In the genomic region with DNA sequence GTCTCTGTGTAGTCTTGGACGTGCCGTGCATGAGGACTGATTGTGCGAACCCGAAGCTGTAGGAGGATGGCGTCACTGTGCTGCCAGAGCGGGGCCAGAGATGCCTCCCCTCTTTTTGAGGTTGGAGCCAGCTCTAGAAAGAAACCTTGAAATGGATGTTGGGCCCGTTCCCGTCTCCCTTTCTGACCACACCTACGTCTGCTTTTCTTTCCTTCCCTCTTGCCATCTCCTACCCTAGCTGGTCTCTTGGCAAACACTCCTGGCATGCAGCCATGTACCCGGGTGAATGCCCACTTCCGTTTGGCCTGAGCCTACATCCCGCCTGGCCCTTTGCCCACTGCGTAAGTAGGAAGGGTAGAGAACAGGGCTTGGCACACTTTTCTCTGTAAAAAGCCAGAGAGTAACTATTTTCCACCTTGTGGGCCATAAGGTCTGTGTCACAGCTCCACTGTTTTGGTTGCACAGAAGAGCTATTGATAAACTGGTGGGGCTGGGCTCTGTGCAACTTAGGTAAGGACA, we compare ENCODE assay signal across 10 cellular contexts. TPM values are rescaled to one million over a fixed set of nuclear protein-coding genes. Genes with fewer than 3 reads are reported as not detected.
A peak's percentile ranks its signal among the peaks of the same experiment; 100 is the strongest.
DNase-seq lines count a peak whose midpoint lies in the region; ATAC-seq, FAIRE-seq and TF ChIP-seq lines count a peak whose summit lies in the region.
"Had no signal": no experiment of that assay in that cellular context is flagged by ENCODE, and none has a peak within 500 bp of the region (broad histone marks: within the 10 kb centered on the region; RNA-seq: fewer than 3 reads in every experiment).

No MANE protein-coding gene starts in this region.

- CTCF ChIA-PET in mammary epithelial cell (lab: Charles Lee; ENCODE audit: low non-redundant PET), result no interaction called here
- CTCF ChIA-PET in HepG2 (lab: Yijun Ruan, JAX; ENCODE audit: low intra/inter-chr PET ratio, low total read pairs), result no interaction called here

- no peaks in the 10 kb centered on the region for H3K9me3 ChIP-seq in mammary epithelial cell (replicated peaks; ENCODE audit: insufficient read depth, low read length)
- H3K9me3 ChIP-seq in HepG2 (ENCODE audit: low read length), result no peaks in the 10 kb centered on the region
- H3K9me3 ChIP-seq in thyroid gland, result no peaks in the 10 kb centered on the region

- H3K4me1 ChIP-seq in mammary epithelial cell (ENCODE audit: insufficient read depth, low read length) (peaks cover 22% of the 10 kb centered on the region), HepG2 (ENCODE audit: insufficient read depth, low read length) (peaks cover 97% of the 10 kb centered on the region), thyroid gland (peaks cover 26 to 39% of the 10 kb centered on the region in 2 donors)

- H3K4me2 ChIP-seq in mammary epithelial cell (ENCODE audit: insufficient read depth, low read depth, low read length) (peak overlapping the region; percentile 63), HepG2 (ENCODE audit: low read depth, low read length) (no peak overlapping the region)

- DNase-seq in NCI-H1105 treated with DMSO at 0.1 percent for 48 hours (lab: John Stamatoyannopoulos, UW) (peak; percentile 80), mammary epithelial cell (peak; percentile 89), HepG2 (ENCODE audit: low spot score) (no peak), thyroid gland (peak; percentile 98 to 99), GM12892 (ENCODE audit: insufficient read length) (no peak), HK-2 (ENCODE audit: unreplicated experiment) (no peak), D721Med (ENCODE audit: insufficient read length, low spot score) (no peak)
- DNase-seq: activated CD8-positive, alpha-beta memory T cell treated with anti-CD3 and anti-CD28 coated beads, Interleukin-2, amount 50 U/mL, for 48 hours; NK-92 treated with Interleukin-12 subunit alpha and Interleukin-12 subunit beta, amount 100 ng/mL, for 24 hours had no signal

- H3K4me3 ChIP-seq in mammary epithelial cell (replicated peaks in 1 of 3; ENCODE audit: insufficient read depth in 1 of 3, low read depth in 2 of 3, low read length in 3 of 3) (no peak overlapping the region), HepG2 (replicated peaks in 1 of 3; ENCODE audit: insufficient read depth in 1 of 3, low read depth in 2 of 3, low read length in 3 of 3) (no peak overlapping the region), thyroid gland (replicated peaks in 1 of 3) (no peak overlapping the region)

- dilution Hi-C loops in mammary epithelial cell (cut with HindIII; ENCODE audit: low sequenced_read_pairs), result no loop called here

- ATAC-seq in HepG2 (no peak), HG03565 (IDR thresholded peaks at IDR 0.05; ENCODE audit: unreplicated experiment) (no peak)

- H4K20me1 ChIP-seq in mammary epithelial cell (ENCODE audit: insufficient read depth, low read length) (no peaks in the 10 kb centered on the region), HepG2 (ENCODE audit: insufficient read depth, low read length) (peaks cover 95% of the 10 kb centered on the region)

- intact Hi-C loops in mammary epithelial cell (cut with micrococcal nuclease) (no loop called here), HepG2 (cut with micrococcal nuclease; ENCODE audit: unreplicated experiment) (loop anchor here (10.0 kb wide), 1 partner anchor 434 kb away; no protein-coding TSS in a partner anchor), thyroid gland (cut with DNase I) (no loop called here)

- H3K79me2 ChIP-seq in mammary epithelial cell (ENCODE audit: insufficient read depth, low read length) (peaks cover 99% of the 10 kb centered on the region), HepG2 (ENCODE audit: insufficient read depth, low read length) (peaks cover 100% of the 10 kb centered on the region)

- TF ChIP-seq EP300 in HepG2 (IDR thresholded peaks at IDR 0.05; ENCODE audit: low read depth in 2 of 2, low read length in 2 of 2) (no peak), HepG2 (CRISPR knock-in tag; IDR thresholded peaks at IDR 0.05; ENCODE audit: borderline replicate concordance) (no peak)

- peak overlapping the region; percentile 71 for H3K27ac ChIP-seq in mammary epithelial cell (ENCODE audit: insufficient read depth, low read depth, low read length)
- H3K27ac ChIP-seq in HepG2 (ENCODE audit: extremely low read length, insufficient read depth, low read length), result no peak overlapping the region
- peak overlapping the region; percentile 12 to 77 (median 77) for H3K27ac ChIP-seq in thyroid gland

- BruUV-seq in mammary epithelial cell (replicated peaks; lab: Mats Ljungman, UMichigan) (no TSS peak), HepG2 (replicated peaks; lab: Mats Ljungman, UMichigan) (no TSS peak)

- peak overlapping the region; percentile 17 for H2AFZ ChIP-seq in mammary epithelial cell (ENCODE audit: low read depth, low read length)
- no peak overlapping the region for H2AFZ ChIP-seq in HepG2 (ENCODE audit: low read length)

- POLR2A ChIA-PET in HepG2 (lab: Yijun Ruan, JAX), result interaction anchor here (3.1 kb wide), 1 partner anchor 8 kb away, joined by 17 read pairs; no protein-coding TSS in a partner anchor

- TF ChIP-seq POLR2A in HepG2 (IDR thresholded peaks at IDR 0.05; ENCODE audit: insufficient read depth in 1 of 2, low read depth in 2 of 2, low read length in 2 of 2), result no peak
- no peak for TF ChIP-seq POLR2A in thyroid gland (IDR thresholded peaks at IDR 0.05)
- no peak for TF ChIP-seq POLR2A in GM12892 (IDR thresholded peaks at IDR 0.05; ENCODE audit: low read depth, low read length)

- H3K9ac ChIP-seq in mammary epithelial cell (ENCODE audit: insufficient read depth, low read length) (peak overlapping the region; percentile 58), HepG2 (ENCODE audit: insufficient read depth, low read depth, low read length) (no peak overlapping the region)

- TF ChIP-seq CTCF in mammary epithelial cell (conservative IDR thresholded peaks at IDR 0.05 in 1 of 2, IDR thresholded peaks at IDR 0.05 in 1 of 2; ENCODE audit: extremely low read depth in 1 of 2, insufficient read depth in 1 of 2, low read depth in 1 of 2, low read length in 2 of 2) (no peak), HepG2 (CRISPR knock-in tag; IDR thresholded peaks at IDR 0.05) (no peak), thyroid gland (IDR thresholded peaks at IDR 0.05) (peak in 1 of 6 experiments; percentile 17), D721Med (IDR thresholded peaks at IDR 0.05; ENCODE audit: insufficient read depth, missing control alignments) (no peak)

- in situ Hi-C loops in mammary epithelial cell (cut with MboI; ENCODE audit: low sequenced_read_pairs in 2 of 2) (no loop called here), HepG2 (cut with HindIII; ENCODE audit: extremely low pct_ligation_motif_present, low pct_unique_long_range_greater_than_20kb) (no loop called here)

- 0% methylated on average over 10 of the region's 13 CpGs for WGBS in mammary epithelial cell (ENCODE audit: low coverage, missing lambda C conversion rate)
- 96% methylated on average over 13 of the region's 13 CpGs for WGBS in HepG2 (ENCODE audit: low lambda C conversion rate)
- WGBS in thyroid gland, 2 donors, result 21 to 49% methylated on average over 13 of the region's 13 CpGs

- TF ChIP-seq RAD21 in HepG2 (CRISPR knock-in tag; IDR thresholded peaks at IDR 0.05), result no peak

- H3K36me3 ChIP-seq in mammary epithelial cell (ENCODE audit: insufficient read depth, low read length), result no peaks in the 10 kb centered on the region
- peaks cover 20 to 74% of the 10 kb centered on the region in 2 experiments for H3K36me3 ChIP-seq in HepG2 (replicated peaks in 1 of 2; ENCODE audit: control insufficient read depth in 1 of 2, insufficient read depth in 2 of 2, low read length in 2 of 2)
- H3K36me3 ChIP-seq in thyroid gland, result no peaks in the 10 kb centered on the region

- H3K27me3 ChIP-seq in mammary epithelial cell (ENCODE audit: insufficient read depth, low read length), result no peaks in the 10 kb centered on the region
- no peaks in the 10 kb centered on the region for H3K27me3 ChIP-seq in HepG2 (ENCODE audit: control insufficient read depth in 1 of 2, insufficient read depth in 2 of 2, low read length in 2 of 2)
- no peaks in the 10 kb centered on the region for H3K27me3 ChIP-seq in thyroid gland

- FAIRE-seq in HepG2 (lab: Jason Lieb, UNC) (no peak), GM12892 (lab: Jason Lieb, UNC) (no peak), D721Med (lab: Jason Lieb, UNC) (no peak)

TF ChIP-seq in HepG2, 621 proteins besides CTCF, POLR2A, EP300 and RAD21 (continues in another document):
- TF ChIP-seq FOXA1 (IDR thresholded peaks at IDR 0.05) (no peak), FOXA1 (CRISPR knock-in tag; IDR thresholded peaks at IDR 0.05) (no peak), SMC3 (IDR thresholded peaks at IDR 0.05; ENCODE audit: low read length) (no peak), ZNF101 (CRISPR knock-in tag; IDR thresholded peaks at IDR 0.05; ENCODE audit: borderline replicate concordance, low read depth) (no peak), PTBP1 (IDR thresholded peaks at IDR 0.05; ENCODE audit: low read depth, low read length, poor library complexity, severe bottlenecking) (no peak), STAG1 (CRISPR knock-in tag; IDR thresholded peaks at IDR 0.05) (no peak)

RNA-seq across cellular contexts. Expression of a gene that starts 37.4 kb away (rescaled TPM):
- total RNA-seq in mammary epithelial cell (10 to 100 TPM; 54.6 to 63.0 TPM), HepG2 (2016; rRNA removed; fragmentation: Illumina TruSeq; extraction: Trizol) (34.6 and 44.3 TPM in 2 replicates), thyroid gland (10 to 100 TPM; 36.9 to 64.6 (median 47.9) TPM)
- polyA plus RNA-seq in mammary epithelial cell (36.8 TPM), HepG2 (2011; rRNA removed) (99.1 and 101 TPM in 2 replicates)
- 66.1 TPM for polyA minus RNA-seq in mammary epithelial cell
- total RNA-seq in HepG2 (2016; cell fraction: cytosol; rRNA removed; fragmentation: Illumina TruSeq; extraction: Trizol; ENCODE audit: low read depth), result 10.1 and 13.4 TPM in 2 replicates
- 33.4 and 38.6 TPM in 2 replicates for total RNA-seq in HepG2 (2016; cell fraction: insoluble cytoplasmic fraction; rRNA removed; fragmentation: Illumina TruSeq; extraction: Trizol)
- 23.4 and 24.2 TPM in 2 replicates for total RNA-seq in HepG2 (2016; cell fraction: membrane; rRNA removed; fragmentation: Illumina TruSeq; extraction: Trizol)
- total RNA-seq in HepG2 (2016; cell fraction: nucleus; rRNA removed; fragmentation: Illumina TruSeq; extraction: Trizol), result 29.3 and 37.6 TPM in 2 replicates
- polyA plus RNA-seq in HepG2 (2011; cell fraction: cytosol; rRNA removed), result 62.2 and 70.2 TPM in 2 replicates
- 57.3 and 58.3 TPM in 2 replicates for polyA plus RNA-seq in HepG2 (2011; cell fraction: nucleus; rRNA removed)
- polyA plus RNA-seq in HepG2 (2012), result 54.2 and 63.2 TPM in 2 replicates
- polyA plus RNA-seq in HepG2 (2016; cell fraction: cytosol; fragmentation: Illumina TruSeq; extraction: Trizol; ENCODE audit: low read depth), result 12.1 and 15.0 TPM in 2 replicates
- polyA plus RNA-seq in HepG2 (2016; cell fraction: insoluble cytoplasmic fraction; fragmentation: Illumina TruSeq; extraction: Trizol; ENCODE audit: low read depth), result 41.4 and 47.1 TPM in 2 replicates
- 16.0 and 16.3 TPM in 2 replicates for polyA plus RNA-seq in HepG2 (2016; cell fraction: membrane; fragmentation: Illumina TruSeq; extraction: Trizol; ENCODE audit: low read depth)
- polyA plus RNA-seq in HepG2 (2016; cell fraction: nucleus; fragmentation: Illumina TruSeq; extraction: Trizol; ENCODE audit: insufficient read depth, low read depth), result 33.7 and 37.2 TPM in 2 replicates
- 50.3 and 196 TPM in 2 replicates for polyA minus RNA-seq in HepG2 (2011; rRNA and poly(A)+ RNA removed; ENCODE audit: low replicate concordance)
- polyA minus RNA-seq in HepG2 (2011; cell fraction: cytosol; rRNA and poly(A)+ RNA removed), result 58.1 and 67.7 TPM in 2 replicates
- polyA minus RNA-seq in HepG2 (2011; cell fraction: nucleus; rRNA and poly(A)+ RNA removed), result 92.1 and 100 TPM in 2 replicates
- not detected for polyA plus RNA-seq in GM12892 (2012; ENCODE audit: missing spikeins)

Comparison
In these comparisons a context has a peak if more than half of its experiments do, and no peak if none do; other contexts are left out.
1. DNase-seq: peak in NCI-H1105 treated with DMSO at 0.1 percent for 48 hours (single experiment), mammary epithelial cell (single experiment) and thyroid gland (2 of 2); none in HepG2 (single experiment), GM12892 (single experiment), HK-2 (single experiment) and D721Med (single experiment).